In the genomic region with DNA sequence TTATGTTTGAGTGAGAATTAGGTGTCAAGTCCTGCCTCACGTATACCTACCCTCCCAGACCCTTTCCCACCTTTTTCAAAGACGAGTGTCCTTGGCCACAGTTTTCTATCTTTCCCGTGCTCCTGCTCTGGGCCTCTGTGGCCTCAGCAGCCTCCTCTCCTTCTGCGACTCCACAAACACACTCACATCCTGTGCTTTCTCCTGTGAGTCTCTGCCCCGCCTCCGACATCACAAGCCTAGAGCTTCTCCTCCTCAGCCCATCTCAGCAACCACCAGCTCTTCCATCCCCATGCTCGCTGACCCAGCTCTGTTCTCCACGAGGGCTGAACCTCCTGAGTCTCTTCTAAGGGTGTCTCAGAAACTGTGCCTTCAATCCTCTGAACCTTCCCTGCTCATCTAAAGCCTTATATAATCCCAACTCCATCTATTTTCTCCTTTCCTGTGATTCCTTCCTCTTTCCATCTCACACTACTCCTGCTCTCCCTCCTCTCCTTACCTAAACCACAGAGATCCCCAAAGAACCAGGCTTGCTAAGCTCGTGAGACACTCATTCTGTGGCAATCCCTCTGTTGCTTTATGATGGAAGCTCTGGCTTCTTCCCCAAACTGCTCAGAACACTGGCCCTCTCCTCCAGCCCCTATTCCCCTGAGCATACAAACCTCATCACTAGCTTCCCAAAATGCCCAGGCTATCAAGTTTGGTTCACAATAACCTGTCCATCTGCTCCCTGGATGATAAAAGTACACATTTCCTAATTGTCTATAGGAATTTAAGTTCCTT, we compare ENCODE assay signal across 24 cellular contexts. TPM values are rescaled to one million over a fixed set of nuclear protein-coding genes. Genes with fewer than 3 reads are reported as not detected.
"Had no signal": no experiment of that assay in that cellular context is flagged by ENCODE, and none has a peak within 500 bp of the region (broad histone marks: within the 10 kb centered on the region; RNA-seq: fewer than 3 reads in every experiment).

No MANE protein-coding gene starts in this region.

- H3K9me3 ChIP-seq: sigmoid colon, thoracic aorta, vagina had no signal

- H3K4me2 ChIP-seq: smooth muscle cell had no signal

- H3K4me1 ChIP-seq: sigmoid colon, vagina had no signal

- H3K4me3 ChIP-seq: sigmoid colon, smooth muscle cell, thoracic aorta, vagina had no signal

- H3K27me3 Mint-ChIP-seq: T-helper 17 cell, type B pancreatic cell had no signal

- H3K27ac ChIP-seq: sigmoid colon, thoracic aorta, vagina had no signal

- H3K36me3 Mint-ChIP-seq: activated naive CD4-positive, alpha-beta T cell treated with anti-CD3 and anti-CD28 coated beads, Interleukin-2, amount 50 U/mL, for 24 hours; brain; stimulated activated memory B cell treated with anti-CD40 and anti-IgM and Interleukin-4, amounts not matched to agents 10 μg/mL and 1 μg/mL and 100 μg/mL, for 72 hours had no signal

- H3K27ac Mint-ChIP-seq: activated CD4-positive, alpha-beta T cell treated with anti-CD3 and anti-CD28 coated beads, Interleukin-2, amount 10 ng/mL, durations not matched to agents 7 days and 5 days; activated naive CD4-positive, alpha-beta T cell treated with anti-CD3 and anti-CD28 coated beads, Interleukin-2, amount 50 U/mL, for 24 hours; brain; stimulated activated memory B cell treated with anti-CD40 and anti-IgM and Interleukin-4, amounts not matched to agents 10 μg/mL and 1 μg/mL and 100 μg/mL, for 72 hours; T-helper 17 cell; type B pancreatic cell had no signal

- H3K36me3 ChIP-seq: sigmoid colon, thoracic aorta, vagina had no signal

- H3K9me3 Mint-ChIP-seq: activated CD4-positive, alpha-beta T cell treated with anti-CD3 and anti-CD28 coated beads, Interleukin-2, amount 10 ng/mL, durations not matched to agents 7 days and 5 days; activated naive CD4-positive, alpha-beta T cell treated with anti-CD3 and anti-CD28 coated beads, Interleukin-2, amount 50 U/mL, for 24 hours; brain; nephron progenitor cell; type B pancreatic cell had no signal

- H3K4me3 Mint-ChIP-seq: activated CD4-positive, alpha-beta T cell treated with anti-CD3 and anti-CD28 coated beads, Interleukin-2, amount 10 ng/mL, durations not matched to agents 7 days and 5 days; activated naive CD4-positive, alpha-beta T cell treated with anti-CD3 and anti-CD28 coated beads, Interleukin-2, amount 50 U/mL, for 24 hours; brain; nephron progenitor cell; stimulated activated memory B cell treated with anti-CD40 and anti-IgM and Interleukin-4, amounts not matched to agents 10 μg/mL and 1 μg/mL and 100 μg/mL, for 72 hours; T-helper 17 cell; type B pancreatic cell had no signal

- H3K4me1 Mint-ChIP-seq: T-helper 17 cell had no signal

- DNase-seq: activated CD4-positive, alpha-beta T cell treated with anti-CD3 and anti-CD28 coated beads, Interleukin-2, amount 10 ng/mL, durations not matched to agents 7 days and 5 days; activated gamma-delta T cell treated with Interleukin-2 at 50 U/mL for 16 hours; activated T-cell treated with anti-CD3 and anti-CD28 coated beads, Interleukin-2, amount 50 U/mL, for 1 hour; anterior cingulate cortex; caudate nucleus; effector memory CD4-positive, alpha-beta T cell; foreskin melanocyte; glutamatergic neuron; hippocampal formation; nephron progenitor cell; occipital lobe; retina; sigmoid colon; stimulated activated CD4-positive, alpha-beta T cell treated with anti-CD3 and anti-CD28 coated beads, Interleukin-15, amount 100 ng/mL, for 24 hours; T-helper 17 cell had no signal

- ATAC-seq: activated CD4-positive, CD25-positive, alpha-beta regulatory T cell treated with anti-CD3 and anti-CD28 coated beads, Interleukin-2, amount 50 U/mL, for 24 hours; stimulated activated memory B cell treated with anti-CD40 and anti-IgM and Interleukin-4, amounts not matched to agents 10 μg/mL and 1 μg/mL and 100 μg/mL, for 72 hours; T-helper 17 cell had no signal

- H3K27me3 ChIP-seq: sigmoid colon, vagina had no signal

RNA-seq across cellular contexts. Expression of gene RASEF, which starts 55.2 kb away (rescaled TPM):
- total RNA-seq: activated CD4-positive, alpha-beta T cell treated with anti-CD3 and anti-CD28 coated beads, Interleukin-2, amount 10 ng/mL, durations not matched to agents 7 days and 5 days; myocyte; T-helper 17 cell had no signal
